Comparison of ENCODE assay signal across 11 cellular contexts in genomic region chr6:110881929-110882629, GRCh38. TPM values are rescaled to one million over a fixed set of nuclear protein-coding genes. Genes with fewer than 3 reads are reported as not detected.
DNase-seq lines count a peak whose midpoint lies in the region; ATAC-seq and TF ChIP-seq lines count a peak whose summit lies in the region.
"Had no signal": no experiment of that assay in that cellular context is flagged by ENCODE, and none has a peak within 500 bp of the region (broad histone marks: within the 10 kb centered on the region; RNA-seq: fewer than 3 reads in every experiment).

No MANE protein-coding gene starts in this region.

- H3K36me3 Mint-ChIP-seq in activated CD8-positive, alpha-beta T cell treated with anti-CD3 and anti-CD28 coated beads for 36 hours (ENCODE audit: low read depth): peaks cover 43% of the 10 kb centered on the region
- H3K36me3 Mint-ChIP-seq in activated CD8-positive, alpha-beta T cell treated with anti-CD3 and anti-CD28 coated beads, Interleukin-2, amount 10 ng/mL, durations not matched to agents 7 days and 5 days (ENCODE audit: low read depth): peaks cover 27% of the 10 kb centered on the region
- H3K36me3 Mint-ChIP-seq in endothelial cell (ENCODE audit: low read depth, unreplicated experiment) (no peaks in the 10 kb centered on the region), progenitor cell of endocrine pancreas (ENCODE audit: insufficient read depth) (peaks cover 9% of the 10 kb centered on the region)

- no peaks in the 10 kb centered on the region for H3K27me3 Mint-ChIP-seq in activated CD8-positive, alpha-beta T cell treated with anti-CD3 and anti-CD28 coated beads for 36 hours
- no peaks in the 10 kb centered on the region for H3K27me3 Mint-ChIP-seq in activated CD8-positive, alpha-beta T cell treated with anti-CD3 and anti-CD28 coated beads, Interleukin-2, amount 10 ng/mL, durations not matched to agents 7 days and 5 days (ENCODE audit: low read depth)
- H3K27me3 Mint-ChIP-seq in endothelial cell (ENCODE audit: unreplicated experiment) (no peaks in the 10 kb centered on the region), progenitor cell of endocrine pancreas (no peaks in the 10 kb centered on the region)

- H3K27ac ChIP-seq in OCI-LY1 (ENCODE audit: low read depth, low read length, poor library complexity, severe bottlenecking): no peak overlapping the region
- H3K27ac ChIP-seq in spleen: no peak overlapping the region
- no peak overlapping the region for H3K27ac ChIP-seq in Peyer's patch

- H3K4me1 Mint-ChIP-seq in activated CD8-positive, alpha-beta T cell treated with anti-CD3 and anti-CD28 coated beads for 36 hours (ENCODE audit: low read depth): peaks cover 88% of the 10 kb centered on the region
- H3K4me1 Mint-ChIP-seq in activated CD8-positive, alpha-beta T cell treated with anti-CD3 and anti-CD28 coated beads, Interleukin-2, amount 10 ng/mL, durations not matched to agents 7 days and 5 days (ENCODE audit: low read depth): peaks cover 84% of the 10 kb centered on the region
- peaks cover 32% of the 10 kb centered on the region for H3K4me1 Mint-ChIP-seq in endothelial cell (ENCODE audit: unreplicated experiment)
- H3K4me1 Mint-ChIP-seq in progenitor cell of endocrine pancreas (ENCODE audit: low read depth): peaks cover 51% of the 10 kb centered on the region

- WGBS in spleen, 5 donors: 50 to 64% (median 55%) methylated on average over 4 of the region's 4 CpGs

- no peak overlapping the region for H3K9ac ChIP-seq in OCI-LY1 (ENCODE audit: low read length)

- peak overlapping the region; percentile 55 for H3K27ac Mint-ChIP-seq in activated CD8-positive, alpha-beta T cell treated with anti-CD3 and anti-CD28 coated beads for 36 hours
- H3K27ac Mint-ChIP-seq in activated CD8-positive, alpha-beta T cell treated with anti-CD3 and anti-CD28 coated beads, Interleukin-2, amount 10 ng/mL, durations not matched to agents 7 days and 5 days: no peak overlapping the region
- H3K27ac Mint-ChIP-seq in endothelial cell (ENCODE audit: unreplicated experiment) (peak overlapping the region; percentile 41), progenitor cell of endocrine pancreas (peak overlapping the region; percentile 47)

- no peaks in the 10 kb centered on the region for H3K27me3 ChIP-seq in OCI-LY1 (ENCODE audit: insufficient read depth, low read length)
- H3K27me3 ChIP-seq in spleen (replicated peaks in 1 of 7): no peaks in the 10 kb centered on the region
- H3K27me3 ChIP-seq in Peyer's patch: no peaks in the 10 kb centered on the region

- H3K4me3 ChIP-seq in OCI-LY1 (ENCODE audit: low read depth, low read length, poor library complexity, severe bottlenecking) (no peak overlapping the region), spleen (no peak overlapping the region), Peyer's patch (no peak overlapping the region)

- no peak overlapping the region for H2AFZ ChIP-seq in OCI-LY1 (ENCODE audit: low read length)

- H3K4me2 ChIP-seq in OCI-LY1 (ENCODE audit: low read length): peak overlapping the region; percentile 94; the same call in 1 of the 2 replicates

- TF ChIP-seq CTCF in activated CD8-positive, alpha-beta T cell treated with anti-CD3 and anti-CD28 coated beads for 36 hours (IDR thresholded peaks at IDR 0.05): no peak
- TF ChIP-seq CTCF in OCI-LY1 (IDR thresholded peaks at IDR 0.05; ENCODE audit: low read length) (no peak), endothelial cell (IDR thresholded peaks at IDR 0.05; ENCODE audit: unreplicated experiment) (no peak), progenitor cell of endocrine pancreas (IDR thresholded peaks at IDR 0.05; ENCODE audit: unreplicated experiment) (no peak), spleen (IDR thresholded peaks at IDR 0.05 in 8 of 11, conservative IDR thresholded peaks at IDR 0.05 in 3 of 11) (no peak), Peyer's patch (IDR thresholded peaks at IDR 0.05) (no peak)

- no peaks in the 10 kb centered on the region for H3K9me2 ChIP-seq in OCI-LY1 (ENCODE audit: low read depth, low read length)

- H3F3A ChIP-seq in OCI-LY1 (ENCODE audit: insufficient read depth, low read length): no peaks in the 10 kb centered on the region

- POLR2A ChIA-PET in activated CD8-positive, alpha-beta T cell treated with anti-CD3 and anti-CD28 coated beads for 36 hours (lab: Charles Lee): interaction anchor here (1.0 to 1.3 kb wide), 4 partner anchors 69 to 101 kb away, joined by 3 to 4 read pairs (median 3); partner anchors contain the start of genes GTF3C6 and RPF2
- POLR2A ChIA-PET in activated CD8-positive, alpha-beta T cell treated with anti-CD3 and anti-CD28 coated beads, Interleukin-2, amount 10 ng/mL, durations not matched to agents 7 days and 5 days (lab: Charles Lee): interaction anchor here (2.2 to 2.3 kb wide), 2 partner anchors 8 to 67 kb away, joined by 8 to 10 read pairs; partner anchors contain the start of genes AMD1 and CDK19

- H3K9me3 ChIP-seq in OCI-LY1 (ENCODE audit: low read length) (no peaks in the 10 kb centered on the region), spleen (no peaks in the 10 kb centered on the region), Peyer's patch (no peaks in the 10 kb centered on the region)

- CTCF ChIA-PET in activated CD8-positive, alpha-beta T cell treated with anti-CD3 and anti-CD28 coated beads for 36 hours (lab: Charles Lee): interaction anchor here (1.1 to 1.5 kb wide), 5 partner anchors 9 to 200 kb away, joined by 3 to 4 read pairs (median 3); no protein-coding TSS in a partner anchor
- CTCF ChIA-PET in activated CD8-positive, alpha-beta T cell treated with anti-CD3 and anti-CD28 coated beads, Interleukin-2, amount 10 ng/mL, durations not matched to agents 7 days and 5 days (lab: Charles Lee): interaction anchor here (1.8 to 2.1 kb wide), 2 partner anchors 67 to 199 kb away, joined by 9 to 16 read pairs; partner anchors contain the start of gene CDK19

- H3K4me3 Mint-ChIP-seq in activated CD8-positive, alpha-beta T cell treated with anti-CD3 and anti-CD28 coated beads for 36 hours: no peak overlapping the region
- H3K4me3 Mint-ChIP-seq in activated CD8-positive, alpha-beta T cell treated with anti-CD3 and anti-CD28 coated beads, Interleukin-2, amount 10 ng/mL, durations not matched to agents 7 days and 5 days: no peak overlapping the region
- H3K4me3 Mint-ChIP-seq in endothelial cell (ENCODE audit: unreplicated experiment): no peak overlapping the region
- H3K4me3 Mint-ChIP-seq in progenitor cell of endocrine pancreas (ENCODE audit: low read depth): no peak overlapping the region

- no peaks in the 10 kb centered on the region for H4K20me1 ChIP-seq in OCI-LY1 (ENCODE audit: insufficient read depth, low read length)

- intact Hi-C loops in activated CD8-positive, alpha-beta T cell treated with anti-CD3 and anti-CD28 coated beads for 36 hours (cut with micrococcal nuclease): no loop called here
- intact Hi-C loops in spleen (cut with DNase I; ENCODE audit: low total_unique reads): no loop called here

- peaks cover 100% of the 10 kb centered on the region for H3K79me2 ChIP-seq in OCI-LY1 (ENCODE audit: insufficient read depth, low read length)

- no peak for TF ChIP-seq POLR2A in spleen (IDR thresholded peaks at IDR 0.05)
- no peak for TF ChIP-seq POLR2A in Peyer's patch (IDR thresholded peaks at IDR 0.05)

- no peak for ATAC-seq in activated CD8-positive, alpha-beta T cell treated with anti-CD3 and anti-CD28 coated beads for 36 hours
- ATAC-seq in activated CD8-positive, alpha-beta T cell treated with anti-CD3 and anti-CD28 coated beads, Interleukin-2, amount 10 ng/mL, durations not matched to agents 7 days and 5 days: no peak

- H3K36me3 ChIP-seq in OCI-LY1 (ENCODE audit: insufficient read depth, low read length): peaks cover 4% of the 10 kb centered on the region
- H3K36me3 ChIP-seq in spleen: no peaks in the 10 kb centered on the region
- no peaks in the 10 kb centered on the region for H3K36me3 ChIP-seq in Peyer's patch

- DNase-seq in activated CD8-positive, alpha-beta T cell treated with anti-CD3 and anti-CD28 coated beads for 36 hours: no peak
- no peak for DNase-seq in activated CD8-positive, alpha-beta T cell treated with anti-CD3 and anti-CD28 coated beads, Interleukin-2, amount 10 ng/mL, durations not matched to agents 7 days and 5 days
- DNase-seq in endothelial cell (ENCODE audit: low spot score) (no peak), progenitor cell of endocrine pancreas (ENCODE audit: low spot score, unreplicated experiment) (no peak), spleen (no peak), activated gamma-delta T cell (lab: John Stamatoyannopoulos, UW) (no peak), Peyer's patch (no peak)
- DNase-seq: activated CD4-positive, alpha-beta T cell treated with anti-CD3 and anti-CD28 coated beads, Interleukin-2, amount 50 U/mL, for 4 hours; cerebellar nuclear complex; mesendoderm had no signal

- no peaks in the 10 kb centered on the region for H3K9me3 Mint-ChIP-seq in activated CD8-positive, alpha-beta T cell treated with anti-CD3 and anti-CD28 coated beads for 36 hours
- H3K9me3 Mint-ChIP-seq in activated CD8-positive, alpha-beta T cell treated with anti-CD3 and anti-CD28 coated beads, Interleukin-2, amount 10 ng/mL, durations not matched to agents 7 days and 5 days (ENCODE audit: insufficient read depth): no peaks in the 10 kb centered on the region
- no peaks in the 10 kb centered on the region for H3K9me3 Mint-ChIP-seq in endothelial cell (ENCODE audit: unreplicated experiment)
- H3K9me3 Mint-ChIP-seq in progenitor cell of endocrine pancreas (ENCODE audit: low read depth): no peaks in the 10 kb centered on the region

- H3K4me1 ChIP-seq in OCI-LY1 (ENCODE audit: insufficient read depth, low read length, severe bottlenecking): peaks cover 92% of the 10 kb centered on the region
- H3K4me1 ChIP-seq in spleen: peaks cover 49 to 100% (median 95%) of the 10 kb centered on the region in 6 donors
- peaks cover 0 to 62% (median 16%) of the 10 kb centered on the region in 4 donors for H3K4me1 ChIP-seq in Peyer's patch

RNA-seq across cellular contexts. Expression of gene AMD1, which starts 7.5 kb away (rescaled TPM):
- 10 to 100 TPM; 77.4 to 85.0 TPM for total RNA-seq in activated CD8-positive, alpha-beta T cell treated with anti-CD3 and anti-CD28 coated beads for 36 hours
- total RNA-seq in activated CD8-positive, alpha-beta T cell treated with anti-CD3 and anti-CD28 coated beads, Interleukin-2, amount 10 ng/mL, durations not matched to agents 7 days and 5 days: 10 to 100 TPM; 75.5 to 77.7 TPM
- total RNA-seq in endothelial cell (ENCODE audit: unreplicated experiment) (50.5 TPM), progenitor cell of endocrine pancreas (75.0 and 75.2 TPM in 2 replicates), spleen (100 to 1,000 TPM in 1 of 7 donors, 10 to 100 TPM in 6; 44.8 to 102 (median 64.0) TPM), Peyer's patch (10 to 100 TPM; 37.1 to 61.9 (median 42.8) TPM)
- 10 to 100 TPM; 20.7 to 44.9 (median 31.4) TPM for polyA plus RNA-seq in spleen
